Comparison of ENCODE assay signal across 8 cellular contexts in the genomic region with DNA sequence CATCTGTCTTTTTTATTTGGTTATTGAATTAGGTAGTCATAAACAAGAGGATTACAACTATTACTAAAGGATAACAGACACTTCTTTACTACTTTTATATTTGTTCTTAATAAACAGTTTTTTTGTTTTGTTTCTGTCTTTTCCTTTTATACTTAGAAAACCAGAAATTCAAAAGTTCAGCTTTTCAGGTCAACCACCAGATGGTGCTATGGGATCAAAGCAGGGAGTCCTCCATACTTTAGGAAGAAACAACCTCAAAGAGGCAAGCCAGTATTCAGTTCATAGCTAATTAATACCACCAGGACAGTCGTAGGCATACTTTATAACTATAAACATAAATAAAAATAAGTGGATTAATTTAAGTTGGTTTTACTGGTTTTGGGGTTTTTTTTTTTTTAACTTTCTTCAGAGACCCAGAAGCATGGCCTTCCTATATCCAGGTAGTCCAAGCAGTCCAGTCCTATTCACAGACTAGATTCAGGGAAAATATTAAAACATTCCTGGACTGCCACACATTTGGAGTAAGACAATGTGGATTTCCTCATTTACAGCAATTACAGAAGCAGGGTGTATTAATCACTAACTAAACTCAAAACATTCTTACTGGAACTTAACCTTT. TPM values are rescaled to one million over a fixed set of nuclear protein-coding genes. Genes with fewer than 3 reads are reported as not detected.
DNase-seq lines count a peak whose midpoint lies in the region; ATAC-seq and TF ChIP-seq lines count a peak whose summit lies in the region.

No MANE protein-coding gene starts in this region.

- H3K4me3 ChIP-seq in HL-60 (replicated peaks; ENCODE audit: insufficient read depth, low read length) (no peak overlapping the region), NT2/D1 (ENCODE audit: insufficient read length, low read depth) (no peak overlapping the region)

- H3K36me3 Mint-ChIP-seq in activated naive CD8-positive, alpha-beta T cell treated with anti-CD3 and anti-CD28 coated beads for 36 hours: no peaks in the 10 kb centered on the region

- intact Hi-C loops in Right ventricle myocardium superior (cut with DNase I): loop anchor here (2.0 to 5.0 kb wide), 2 partner anchors 287 to 1285 kb away; no protein-coding TSS in a partner anchor

- H3K27me3 Mint-ChIP-seq in activated naive CD8-positive, alpha-beta T cell treated with anti-CD3 and anti-CD28 coated beads for 36 hours: peaks cover 4% of the 10 kb centered on the region

- ATAC-seq in Right ventricle myocardium superior (ENCODE audit: poor library complexity) (peak; percentile 82), GM21619 (IDR thresholded peaks at IDR 0.05; ENCODE audit: unreplicated experiment) (no peak)

- H3K4me1 ChIP-seq in NT2/D1 (ENCODE audit: insufficient read depth, insufficient read length): no peaks in the 10 kb centered on the region

- H3K4me3 Mint-ChIP-seq in activated naive CD8-positive, alpha-beta T cell treated with anti-CD3 and anti-CD28 coated beads for 36 hours: no peak overlapping the region

- H3K9me3 ChIP-seq in NT2/D1 (ENCODE audit: insufficient read depth, low read length): no peaks in the 10 kb centered on the region

- peak overlapping the region; percentile 22 for H3K27ac ChIP-seq in HL-60 (replicated peaks)

- H3K9ac ChIP-seq in NT2/D1 (ENCODE audit: insufficient read length, low read depth): no peak overlapping the region

- H3K27ac Mint-ChIP-seq in activated naive CD8-positive, alpha-beta T cell treated with anti-CD3 and anti-CD28 coated beads for 36 hours: no peak overlapping the region

- TF ChIP-seq CTCF in GM10266 (IDR thresholded peaks at IDR 0.05; ENCODE audit: control insufficient read depth, insufficient read depth, low read depth, missing control alignments) (peak; percentile 77), HL-60 (IDR thresholded peaks at IDR 0.05; ENCODE audit: insufficient read depth, low read length) (peak; percentile 46)

- no peaks in the 10 kb centered on the region for H3K9me3 Mint-ChIP-seq in activated naive CD8-positive, alpha-beta T cell treated with anti-CD3 and anti-CD28 coated beads for 36 hours

- peaks cover 11% of the 10 kb centered on the region for H3K4me1 Mint-ChIP-seq in activated naive CD8-positive, alpha-beta T cell treated with anti-CD3 and anti-CD28 coated beads for 36 hours

- in situ Hi-C loops in ACHN (cut with HindIII; ENCODE audit: low pct_ligation_motif_present, low pct_unique_long_range_greater_than_20kb, low sequenced_read_pairs): no loop called here

- DNase-seq in ACHN (peak; percentile 64), GM10266 (ENCODE audit: extremely low spot score) (peak; percentile 55), HL-60 (ENCODE audit: low read depth in 1 of 2, low spot score in 1 of 2) (peak in 1 of 2 experiments; percentile 63), NT2/D1 (ENCODE audit: low read depth, low spot score) (peak; percentile 38), Right ventricle myocardium superior (no peak), retina (peak; percentile 48)
- DNase-seq in activated naive CD8-positive, alpha-beta T cell treated with anti-CD3 and anti-CD28 coated beads for 36 hours: peak; percentile 26

- no peaks in the 10 kb centered on the region for H3K36me3 ChIP-seq in NT2/D1 (ENCODE audit: insufficient read depth, insufficient read length, low read length)

- H3K27me3 ChIP-seq in HL-60 (ENCODE audit: insufficient read depth, poor library complexity, severe bottlenecking): no peaks in the 10 kb centered on the region
- H3K27me3 ChIP-seq in NT2/D1 (ENCODE audit: insufficient read depth, insufficient read length): no peaks in the 10 kb centered on the region

RNA-seq across cellular contexts. Expression of a gene that starts 16.0 kb away (rescaled TPM):
- 100 to 1,000 TPM; 100 to 103 TPM for total RNA-seq in activated naive CD8-positive, alpha-beta T cell treated with anti-CD3 and anti-CD28 coated beads for 36 hours
- total RNA-seq in Right ventricle myocardium superior: 201 TPM

RNA-seq across cellular contexts. Expression of a gene that starts 51.1 kb away (rescaled TPM):
- total RNA-seq in activated naive CD8-positive, alpha-beta T cell treated with anti-CD3 and anti-CD28 coated beads for 36 hours: 10 to 100 TPM; 27.2 to 27.3 TPM
- total RNA-seq in Right ventricle myocardium superior: 1.3 TPM

Comparison
In these comparisons a context has a peak if more than half of its experiments do, and no peak if none do; other contexts are left out.
1. RNA of a gene that starts 51.1 kb away (total RNA-seq): 27.2 to 27.3 TPM in activated naive CD8-positive, alpha-beta T cell treated with anti-CD3 and anti-CD28 coated beads for 36 hours; 1.3 TPM in Right ventricle myocardium superior (single experiment); every median in the first group is over 10 times any median in the second.